In the genomic region with DNA sequence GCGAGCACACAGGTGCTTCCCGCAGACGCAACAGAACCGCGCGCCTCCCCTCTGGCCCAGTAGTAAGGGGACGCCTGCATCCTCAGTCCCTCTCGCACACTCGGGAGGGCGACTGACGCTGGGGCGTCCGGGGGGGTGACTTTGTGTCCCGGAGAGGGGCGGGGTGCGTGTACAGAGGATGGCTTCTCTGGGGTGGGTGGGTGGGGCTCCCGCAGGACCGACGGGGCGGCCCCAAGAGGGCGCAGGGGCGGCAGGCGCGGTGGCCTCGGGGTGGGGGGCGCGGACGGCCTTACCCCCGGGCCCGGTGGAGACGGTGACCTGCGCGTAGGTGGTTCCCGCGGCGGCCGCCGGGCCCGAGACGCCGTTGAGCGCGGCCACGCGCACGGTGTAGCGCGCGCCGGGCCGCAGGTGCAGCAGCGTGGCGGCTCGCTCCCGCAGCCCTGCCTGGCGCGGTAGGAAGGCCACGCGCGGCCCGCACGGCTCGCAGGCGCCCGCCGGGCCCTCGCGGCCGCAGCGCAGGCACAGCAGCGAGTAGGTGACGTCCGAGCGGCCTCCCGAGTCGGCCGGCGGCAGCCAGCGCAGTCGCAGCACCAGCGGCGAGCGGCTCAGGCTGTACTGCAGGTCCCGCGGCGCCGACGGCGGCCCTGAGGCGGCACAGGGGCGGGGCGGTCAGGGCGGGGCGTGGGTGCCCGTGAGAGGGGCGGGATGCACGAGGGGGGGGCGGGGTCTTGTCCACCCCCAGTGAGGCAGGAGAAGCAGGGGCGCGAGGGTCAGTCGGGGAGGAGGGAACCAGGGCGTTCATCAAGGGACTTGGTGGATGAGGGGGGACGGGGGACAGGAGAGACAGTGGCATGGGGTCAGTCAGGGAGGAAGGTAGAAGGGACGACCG, we compare ENCODE assay signal across 8 cellular contexts. TPM values are rescaled to one million over a fixed set of nuclear protein-coding genes. Genes with fewer than 3 reads are reported as not detected.
DNase-seq lines count a peak whose midpoint lies in the region; ATAC-seq, FAIRE-seq and TF ChIP-seq lines count a peak whose summit lies in the region.

No MANE protein-coding gene starts in this region.

- TF ChIP-seq EP300 in A549 (IDR thresholded peaks at IDR 0.05): no peak

- no peak for FAIRE-seq in A549 (lab: Jason Lieb, UNC)

- CTCF ChIA-PET in A549 (lab: Yijun Ruan, JAX): no interaction called here

- no peak overlapping the region for H3K9ac ChIP-seq in OCI-LY3 (ENCODE audit: low read length)

- no peak for TF ChIP-seq RAD21 in A549 (conservative IDR thresholded peaks at IDR 0.05 in 1 of 2, IDR thresholded peaks at IDR 0.05 in 1 of 2)

- WGBS in A549 (ENCODE audit: missing lambda C conversion rate): 26% methylated on average over 5 of the region's 105 CpGs

- no peaks in the 10 kb centered on the region for H3K9me3 ChIP-seq in A549
- H3K9me3 ChIP-seq in OCI-LY3 (ENCODE audit: insufficient read depth, low read length): no peaks in the 10 kb centered on the region

- TF ChIP-seq CTCF in A549 (IDR thresholded peaks at IDR 0.05) (no peak), OCI-LY3 (IDR thresholded peaks at IDR 0.05; ENCODE audit: low read depth, low read length) (no peak), mesothelial cell of epicardium (IDR thresholded peaks at IDR 0.05; ENCODE audit: unreplicated experiment) (no peak)

- H2AFZ ChIP-seq in OCI-LY3 (ENCODE audit: low read depth, low read length): no peak overlapping the region

- peaks cover 69% of the 10 kb centered on the region for H3K27me3 Mint-ChIP-seq in dendritic cell treated with granulocyte-macrophage colony-stimulating factor and Interleukin-4, amounts not matched to agents 40 ng/mL and 50 ng/mL, for 4 days
- peaks cover 50% of the 10 kb centered on the region for H3K27me3 Mint-ChIP-seq in mesothelial cell of epicardium (ENCODE audit: low read depth)

- H3K36me3 ChIP-seq in OCI-LY3 (replicated peaks; ENCODE audit: low read depth, low read length): no peaks in the 10 kb centered on the region

- H3K27ac Mint-ChIP-seq in dendritic cell treated with granulocyte-macrophage colony-stimulating factor and Interleukin-4, amounts not matched to agents 40 ng/mL and 50 ng/mL, for 4 days: no peak overlapping the region
- no peak overlapping the region for H3K27ac Mint-ChIP-seq in mesothelial cell of epicardium

- H3K4me3 Mint-ChIP-seq in dendritic cell treated with granulocyte-macrophage colony-stimulating factor and Interleukin-4, amounts not matched to agents 40 ng/mL and 50 ng/mL, for 4 days: peak overlapping the region; percentile 55
- peak overlapping the region; percentile 62 for H3K4me3 Mint-ChIP-seq in mesothelial cell of epicardium

- 0 out of 2 replicates have a peak, but pooled peaks cover 3% of the 10 kb centered on the region for H3K27me3 ChIP-seq in OCI-LY3 (ENCODE audit: low read depth, low read length)

- TF ChIP-seq POLR2A in A549 (IDR thresholded peaks at IDR 0.05; ENCODE audit: low read length): peak; percentile 43

- peak in 1 of 2 experiments; percentile 53 for DNase-seq in A549 (ENCODE audit: low read depth in 1 of 2, low spot score in 1 of 2)
- DNase-seq in mesothelial cell of epicardium (ENCODE audit: low spot score in 2 of 2, unreplicated experiment in 2 of 2): no peak
- DNase-seq in effector CD4-positive, alpha-beta T cell: no peak

- H3K27ac ChIP-seq in A549 (peak overlapping the region; percentile 64 to 82; a peak in 5 of 6 replicates), OCI-LY3 (ENCODE audit: low read length) (no peak overlapping the region)

- ATAC-seq in A549 (peak; percentile 82 to 86), GM21737 (IDR thresholded peaks at IDR 0.05; ENCODE audit: unreplicated experiment) (no peak), HG02840 (IDR thresholded peaks at IDR 0.05; ENCODE audit: low FRiP score, unreplicated experiment) (no peak)

- intact Hi-C loops in dendritic cell treated with granulocyte-macrophage colony-stimulating factor and Interleukin-4, amounts not matched to agents 40 ng/mL and 50 ng/mL, for 4 days (cut with micrococcal nuclease): no loop called here

- POLR2A ChIA-PET in A549 (lab: Yijun Ruan, JAX): no interaction called here

- peak overlapping the region; percentile 66 for H3K4me3 ChIP-seq in A549
- H3K4me3 ChIP-seq in GM08714 (ENCODE audit: low read length): peak overlapping the region; percentile 44; the same call in 1 of the 2 replicates
- peak overlapping the region; percentile 66 for H3K4me3 ChIP-seq in OCI-LY3 (ENCODE audit: low read length)

- H3K4me1 ChIP-seq in A549: no peaks in the 10 kb centered on the region
- H3K4me1 ChIP-seq in OCI-LY3 (ENCODE audit: low read length): peaks cover 3% of the 10 kb centered on the region; the same call in 1 of the 2 replicates

- no peaks in the 10 kb centered on the region for H3K9me3 Mint-ChIP-seq in dendritic cell treated with granulocyte-macrophage colony-stimulating factor and Interleukin-4, amounts not matched to agents 40 ng/mL and 50 ng/mL, for 4 days
- no peaks in the 10 kb centered on the region for H3K9me3 Mint-ChIP-seq in mesothelial cell of epicardium

- H3K4me2 ChIP-seq in A549 (peak overlapping the region; percentile 71), OCI-LY3 (ENCODE audit: low read length) (peak overlapping the region; percentile 63)

- no peaks in the 10 kb centered on the region for H3K36me3 Mint-ChIP-seq in dendritic cell treated with granulocyte-macrophage colony-stimulating factor and Interleukin-4, amounts not matched to agents 40 ng/mL and 50 ng/mL, for 4 days (ENCODE audit: low read depth)
- no peaks in the 10 kb centered on the region for H3K36me3 Mint-ChIP-seq in mesothelial cell of epicardium

- no peaks in the 10 kb centered on the region for H3K4me1 Mint-ChIP-seq in dendritic cell treated with granulocyte-macrophage colony-stimulating factor and Interleukin-4, amounts not matched to agents 40 ng/mL and 50 ng/mL, for 4 days (ENCODE audit: low read depth)
- no peaks in the 10 kb centered on the region for H3K4me1 Mint-ChIP-seq in mesothelial cell of epicardium

- H3K79me2 ChIP-seq in OCI-LY3 (ENCODE audit: low read length): no peaks in the 10 kb centered on the region

- no peaks in the 10 kb centered on the region for H4K20me1 ChIP-seq in OCI-LY3 (ENCODE audit: insufficient read depth, low read length)

TF ChIP-seq in A549, 52 proteins besides CTCF, POLR2A, EP300 and RAD21:
- 0 out of 5 replicates have a peak, but pooled peaks of 1 of the 2 experiments have one; percentile 41 for TF ChIP-seq JUN (IDR thresholded peaks at IDR 0.05)
- TF ChIP-seq SMC3 (IDR thresholded peaks at IDR 0.05): no peak

RNA-seq across cellular contexts. Expression of gene EPHA10, which starts 12.1 kb away (rescaled TPM):
- 0.35 and 0.65 TPM in 2 replicates for polyA plus RNA-seq in A549 (2011; rRNA removed)
- polyA plus RNA-seq in A549 (2012; cell fraction: cytosol; rRNA removed): 0.69 and 1.1 TPM in 2 replicates
- 2.2 and 3.6 TPM in 2 replicates for polyA plus RNA-seq in A549 (2012; cell fraction: nucleus; rRNA removed)
- polyA plus RNA-seq in A549 (2017; fragmentation: RNase III; extraction: RNeasy Plus Mini Kit Qiagen cat#74134 plus additional on column Dnase treatment): 0.49 to 0.59 TPM (median 0.53 TPM) in 3 replicates
- polyA minus RNA-seq in A549 (2011; rRNA and poly(A)+ RNA removed): 0.58 and 0.97 TPM in 2 replicates
- 0.18 to 0.25 TPM (median 0.24 TPM) in 3 replicates for total RNA-seq in mesothelial cell of epicardium

RNA-seq across cellular contexts. Expression of gene MANEAL, which starts 40.8 kb away (rescaled TPM):
- polyA plus RNA-seq in A549 (2011; rRNA removed) (8.9 and 12.6 TPM in 2 replicates), A549 (2017; fragmentation: RNase III; extraction: RNeasy Plus Mini Kit Qiagen cat#74134 plus additional on column Dnase treatment) (13.8 to 15.5 TPM (median 15.5 TPM) in 3 replicates)
- polyA plus RNA-seq in A549 (2012; cell fraction: cytosol; rRNA removed): 14.2 and 17.9 TPM in 2 replicates
- polyA plus RNA-seq in A549 (2012; cell fraction: nucleus; rRNA removed): 13.3 and 15.5 TPM in 2 replicates
- polyA minus RNA-seq in A549 (2011; rRNA and poly(A)+ RNA removed): 13.3 and 18.3 TPM in 2 replicates
- total RNA-seq in mesothelial cell of epicardium: 1.4 to 1.8 TPM (median 1.8 TPM) in 3 replicates

RNA-seq across cellular contexts. Expression of gene C1orf122, which starts 54.8 kb away (rescaled TPM):
- polyA plus RNA-seq in A549 (2011; rRNA removed) (21.3 and 24.2 TPM in 2 replicates), A549 (2017; fragmentation: RNase III; extraction: RNeasy Plus Mini Kit Qiagen cat#74134 plus additional on column Dnase treatment) (26.8 to 29.6 TPM (median 29.1 TPM) in 3 replicates)
- polyA plus RNA-seq in A549 (2012; cell fraction: cytosol; rRNA removed): 38.5 and 50.3 TPM in 2 replicates
- polyA plus RNA-seq in A549 (2012; cell fraction: nucleus; rRNA removed): 30.5 and 40.6 TPM in 2 replicates
- polyA minus RNA-seq in A549 (2011; rRNA and poly(A)+ RNA removed): 6.2 and 6.8 TPM in 2 replicates
- 36.8 to 42.4 TPM (median 41.0 TPM) in 3 replicates for total RNA-seq in mesothelial cell of epicardium

RNA-seq across cellular contexts. Expression of gene YRDC, which starts 55.2 kb away (rescaled TPM):
- polyA plus RNA-seq in A549 (2011; rRNA removed) (21.0 and 21.7 TPM in 2 replicates), A549 (2017; fragmentation: RNase III; extraction: RNeasy Plus Mini Kit Qiagen cat#74134 plus additional on column Dnase treatment) (12.2 to 12.8 TPM (median 12.3 TPM) in 3 replicates)
- polyA plus RNA-seq in A549 (2012; cell fraction: cytosol; rRNA removed): 24.3 and 29.0 TPM in 2 replicates
- 17.5 and 17.9 TPM in 2 replicates for polyA plus RNA-seq in A549 (2012; cell fraction: nucleus; rRNA removed)
- 11.7 and 15.3 TPM in 2 replicates for polyA minus RNA-seq in A549 (2011; rRNA and poly(A)+ RNA removed)
- total RNA-seq in mesothelial cell of epicardium: 18.6 to 21.2 TPM (median 19.8 TPM) in 3 replicates

Comparison
In these comparisons a context has a peak if more than half of its experiments do, and no peak if none do; other contexts are left out.
1. ATAC-seq: peak in A549 (2 of 2); none in GM21737 (single experiment) and HG02840 (single experiment).
2. Peak in every context shown above with its lines, with median percentiles within 50 percentile points of each other: H3K4me3 ChIP-seq.